Comparison of ENCODE assay signal across 12 cellular contexts in genomic region chr12:66548338-66549049, GRCh38.
DNase-seq lines count a peak whose midpoint lies in the region; ATAC-seq and TF ChIP-seq lines count a peak whose summit lies in the region.
"Had no signal": no experiment of that assay in that cellular context is flagged by ENCODE, and none has a peak within 500 bp of the region (broad histone marks: within the 10 kb centered on the region; RNA-seq: fewer than 3 reads in every experiment).

No MANE protein-coding gene starts in this region.

- TF ChIP-seq POLR2A in tibial nerve (IDR thresholded peaks at IDR 0.05), result no peak

- no peaks in the 10 kb centered on the region for H3K9me2 ChIP-seq in OCI-LY1 (ENCODE audit: low read depth, low read length)

- H3K27ac ChIP-seq in OCI-LY1 (ENCODE audit: low read depth, low read length, poor library complexity, severe bottlenecking) (peak overlapping the region; percentile 78), foreskin keratinocyte (no peak overlapping the region), tibial nerve (no peak overlapping the region), smooth muscle cell (ENCODE audit: low read depth) (no peak overlapping the region)
- H3K27ac ChIP-seq: stomach had no signal

- H3K79me2 ChIP-seq in OCI-LY1 (ENCODE audit: insufficient read depth, low read length) (no peaks in the 10 kb centered on the region), smooth muscle cell (ENCODE audit: low read depth) (no peaks in the 10 kb centered on the region)

- H2AFZ ChIP-seq in OCI-LY1 (ENCODE audit: low read length) (peak overlapping the region; percentile 71; the same call in 1 of the 2 replicates), smooth muscle cell (ENCODE audit: low read depth) (no peak overlapping the region)

- TF ChIP-seq CTCF in OCI-LY1 (IDR thresholded peaks at IDR 0.05; ENCODE audit: low read length), result peak; percentile 44
- TF ChIP-seq CTCF in foreskin keratinocyte (conservative IDR thresholded peaks at IDR 0.05), result peak; percentile 34
- no peak for TF ChIP-seq CTCF in tibial nerve (IDR thresholded peaks at IDR 0.05)
- no peak for TF ChIP-seq CTCF in smooth muscle cell (IDR thresholded peaks at IDR 0.05; ENCODE audit: borderline replicate concordance, insufficient read depth, poor library complexity, severe bottlenecking)

- no peak overlapping the region for H3K4me3 ChIP-seq in OCI-LY1 (ENCODE audit: low read depth, low read length, poor library complexity, severe bottlenecking)
- H3K4me3 ChIP-seq in tibial nerve, result no peak overlapping the region
- H3K4me3 ChIP-seq in smooth muscle cell, result no peak overlapping the region
- H3K4me3 ChIP-seq: stomach had no signal

- no peak overlapping the region for H3K9ac ChIP-seq in OCI-LY1 (ENCODE audit: low read length)
- no peak overlapping the region for H3K9ac ChIP-seq in smooth muscle cell (ENCODE audit: low read depth)

- H3K4me1 ChIP-seq in OCI-LY1 (ENCODE audit: insufficient read depth, low read length, severe bottlenecking) (peaks cover 39% of the 10 kb centered on the region), foreskin keratinocyte (no peaks in the 10 kb centered on the region), tibial nerve (no peaks in the 10 kb centered on the region), smooth muscle cell (ENCODE audit: low read depth) (no peaks in the 10 kb centered on the region)
- H3K4me1 ChIP-seq: stomach had no signal

- 76 to 81% methylated on average over 4 of the region's 4 CpGs for WGBS in tibial nerve, 2 donors
- 88% methylated on average over 4 of the region's 4 CpGs for WGBS in smooth muscle cell (ENCODE audit: low lambda C conversion rate)

- DNase-seq in DMS114 treated with DMSO at 0.1 percent for 48 hours (lab: John Stamatoyannopoulos, UW; ENCODE audit: unreplicated experiment) (peak; percentile 8), foreskin keratinocyte (no peak), tibial nerve (ENCODE audit: low spot score in 2 of 2) (no peak), smooth muscle cell (lab: John Stamatoyannopoulos, UW; ENCODE audit: unreplicated experiment) (no peak), ureter (ENCODE audit: low spot score) (no peak)
- DNase-seq in stimulated activated naive CD4-positive, alpha-beta T cell (lab: John Stamatoyannopoulos, UW), result no peak
- DNase-seq: activated effector memory CD4-positive, alpha-beta T cell treated with anti-CD3 and anti-CD28 coated beads, Interleukin-2, amount 50 U/mL, for 16 hours; DMS153; NCI-H524 treated with DMSO at 0.1 percent for 48 hours; stomach had no signal

- H4K20me1 ChIP-seq in OCI-LY1 (ENCODE audit: insufficient read depth, low read length) (no peaks in the 10 kb centered on the region), smooth muscle cell (ENCODE audit: low read depth) (no peaks in the 10 kb centered on the region)

- TF ChIP-seq EP300 in tibial nerve (IDR thresholded peaks at IDR 0.05), result no peak

- H3K4me2 ChIP-seq in OCI-LY1 (ENCODE audit: low read length), result 0 out of 2 replicates have a peak overlapping the region, but pooled peaks have one; percentile 15
- H3K4me2 ChIP-seq in smooth muscle cell, result no peak overlapping the region

- H3K36me3 ChIP-seq in OCI-LY1 (ENCODE audit: insufficient read depth, low read length) (no peaks in the 10 kb centered on the region), tibial nerve (no peaks in the 10 kb centered on the region), smooth muscle cell (ENCODE audit: low read depth) (no peaks in the 10 kb centered on the region)
- H3K36me3 ChIP-seq: stomach had no signal

- H3K27me3 ChIP-seq in OCI-LY1 (ENCODE audit: insufficient read depth, low read length) (no peaks in the 10 kb centered on the region), foreskin keratinocyte (no peaks in the 10 kb centered on the region), tibial nerve (no peaks in the 10 kb centered on the region), smooth muscle cell (ENCODE audit: low read depth) (no peaks in the 10 kb centered on the region)
- H3K27me3 ChIP-seq: stomach had no signal

- ATAC-seq in GM19372 (IDR thresholded peaks at IDR 0.05; ENCODE audit: low read depth, unreplicated experiment), result peak; percentile 63
- no peak for ATAC-seq in foreskin keratinocyte

- no peaks in the 10 kb centered on the region for H3F3A ChIP-seq in OCI-LY1 (ENCODE audit: insufficient read depth, low read length)
- no peaks in the 10 kb centered on the region for H3F3A ChIP-seq in smooth muscle cell (ENCODE audit: low read depth)

- no peaks in the 10 kb centered on the region for H3K9me3 ChIP-seq in OCI-LY1 (ENCODE audit: low read length)
- H3K9me3 ChIP-seq in tibial nerve, result no peaks in the 10 kb centered on the region
- H3K9me3 ChIP-seq in smooth muscle cell (replicated peaks; ENCODE audit: low read depth), result no peaks in the 10 kb centered on the region
- H3K9me3 ChIP-seq: stomach had no signal

Comparison
In these comparisons a context has a peak if more than half of its experiments do, and no peak if none do; other contexts are left out.
1. CTCF ChIP-seq: peak in OCI-LY1 (single experiment) and foreskin keratinocyte (single experiment); none in tibial nerve (0 of 5) and smooth muscle cell (single experiment).